Comparison of ENCODE assay signal across 8 cellular contexts in genomic region chr2:82848285-82848684, GRCh38.
"Had no signal": no experiment of that assay in that cellular context is flagged by ENCODE, and none has a peak within 500 bp of the region (broad histone marks: within the 10 kb centered on the region; RNA-seq: fewer than 3 reads in every experiment).

No MANE protein-coding gene starts in this region.

- H3K9me3 Mint-ChIP-seq: GM23338, H9, HFFc6 had no signal

- H3K4me3 ChIP-seq: GM23248, GM23338, HAP-1 had no signal

- H3K36me3 ChIP-seq: HAP-1 had no signal

- DNase-seq: GM23248, GOT3, H7, H9, HCEC 1CT, HFFc6 had no signal

- H3K27ac Mint-ChIP-seq: GM23338, H9, HFFc6 had no signal

- H3K27ac ChIP-seq: GM23248 had no signal

- H3K4me1 ChIP-seq: HAP-1 had no signal

- H3K4me3 Mint-ChIP-seq: GM23338, H9, HFFc6 had no signal
